In the genomic region with DNA sequence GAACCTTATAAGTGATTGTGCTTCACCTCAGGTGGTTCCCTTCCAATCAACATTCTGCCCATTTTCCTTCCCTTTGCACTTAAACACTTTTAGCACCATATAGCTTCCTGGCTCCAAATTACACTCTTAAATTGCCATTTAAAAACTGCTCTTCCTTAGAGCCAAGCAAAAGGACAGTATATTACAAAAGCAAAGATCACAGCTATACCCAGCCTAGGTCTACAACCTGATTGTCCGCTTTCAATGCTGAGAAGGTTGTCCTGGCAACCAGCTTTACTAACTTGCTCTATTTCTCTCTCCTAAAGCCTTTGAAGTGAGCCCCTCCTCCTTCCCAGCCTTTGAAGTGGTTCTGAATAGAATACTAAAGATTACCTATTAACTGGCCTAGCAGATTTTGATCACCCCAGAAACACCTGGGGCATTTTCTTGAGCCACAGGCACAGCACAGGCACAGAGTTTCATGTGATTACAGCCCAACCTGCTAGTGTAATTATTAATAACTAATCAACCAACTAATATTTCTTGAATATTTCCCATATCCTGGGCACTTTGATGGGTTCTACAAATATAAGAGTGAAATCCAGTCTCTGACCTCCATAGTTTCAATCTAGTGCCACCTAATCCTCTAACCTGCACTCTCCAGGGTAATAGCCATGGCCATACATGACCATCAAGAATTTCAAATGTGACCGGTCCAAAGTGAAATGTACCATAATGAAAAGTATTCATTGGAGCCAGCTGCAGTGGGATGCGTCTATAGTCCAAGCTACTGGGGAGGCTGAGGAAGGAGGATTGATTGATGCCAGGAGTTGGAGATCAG, we compare ENCODE assay signal across 9 cellular contexts.
DNase-seq lines count a peak whose midpoint lies in the region; ATAC-seq and TF ChIP-seq lines count a peak whose summit lies in the region.
"Had no signal": no experiment of that assay in that cellular context is flagged by ENCODE, and none has a peak within 500 bp of the region (broad histone marks: within the 10 kb centered on the region; RNA-seq: fewer than 3 reads in every experiment).

No MANE protein-coding gene starts in this region.

- H3K79me2 ChIP-seq in mammary epithelial cell (ENCODE audit: insufficient read depth, low read length), result no peaks in the 10 kb centered on the region

- DNase-seq in left lung (peak in 1 of 2 donors; percentile 43), COR-L47 (lab: John Stamatoyannopoulos, UW) (no peak), mammary epithelial cell (no peak), retina (no peak)
- DNase-seq in stimulated activated CD4-positive, alpha-beta T cell treated with anti-CD3 and anti-CD28 coated beads, Interleukin-12 subunit alpha, Interleukin-12 subunit beta, amount 100 ng/mL, for 4 hours, result no peak
- DNase-seq: Kasumi-1 had no signal

- CTCF ChIA-PET in mammary epithelial cell (lab: Charles Lee; ENCODE audit: low non-redundant PET), result no interaction called here

- no peaks in the 10 kb centered on the region for H3K9me3 ChIP-seq in left lung
- H3K9me3 ChIP-seq in mammary epithelial cell (replicated peaks; ENCODE audit: insufficient read depth, low read length), result no peaks in the 10 kb centered on the region

- H3K4me1 ChIP-seq in left lung, result no peaks in the 10 kb centered on the region
- no peaks in the 10 kb centered on the region for H3K4me1 ChIP-seq in mammary epithelial cell (ENCODE audit: insufficient read depth, low read length)

- in situ Hi-C loops in mammary epithelial cell (cut with MboI; ENCODE audit: low sequenced_read_pairs in 2 of 2), result no loop called here

- no peak overlapping the region for H3K4me2 ChIP-seq in mammary epithelial cell (ENCODE audit: insufficient read depth, low read depth, low read length)

- H3K9ac ChIP-seq in mammary epithelial cell (ENCODE audit: insufficient read depth, low read length), result no peak overlapping the region

- H4K20me1 ChIP-seq in mammary epithelial cell (ENCODE audit: insufficient read depth, low read length), result no peaks in the 10 kb centered on the region

- ATAC-seq in GM18517 (IDR thresholded peaks at IDR 0.05; ENCODE audit: unreplicated experiment), result peak; percentile 96
- ATAC-seq in GM21737 (IDR thresholded peaks at IDR 0.05; ENCODE audit: unreplicated experiment), result peak; percentile 97
- ATAC-seq in HG03469 (IDR thresholded peaks at IDR 0.05; ENCODE audit: unreplicated experiment), result peak; percentile 92
- peak; percentile 96 for ATAC-seq in left lung

- H3K27ac ChIP-seq in left lung (no peak overlapping the region), mammary epithelial cell (ENCODE audit: insufficient read depth, low read depth, low read length) (no peak overlapping the region)

- WGBS in mammary epithelial cell (ENCODE audit: low coverage, missing lambda C conversion rate), result 61% methylated on average over 3 of the region's 3 CpGs

- dilution Hi-C loops in mammary epithelial cell (cut with HindIII; ENCODE audit: low sequenced_read_pairs), result no loop called here

- H3K36me3 ChIP-seq in left lung, result no peaks in the 10 kb centered on the region
- no peaks in the 10 kb centered on the region for H3K36me3 ChIP-seq in mammary epithelial cell (ENCODE audit: insufficient read depth, low read length)

- intact Hi-C loops in left lung (cut with DNase I), result no loop called here
- intact Hi-C loops in mammary epithelial cell (cut with micrococcal nuclease), result no loop called here

- TF ChIP-seq CTCF in left lung (IDR thresholded peaks at IDR 0.05) (no peak), mammary epithelial cell (conservative IDR thresholded peaks at IDR 0.05 in 1 of 2, IDR thresholded peaks at IDR 0.05 in 1 of 2; ENCODE audit: extremely low read depth in 1 of 2, insufficient read depth in 1 of 2, low read depth in 1 of 2, low read length in 2 of 2) (no peak)

- BruUV-seq in mammary epithelial cell (replicated peaks; lab: Mats Ljungman, UMichigan), result no TSS peak

- H2AFZ ChIP-seq in mammary epithelial cell (ENCODE audit: low read depth, low read length), result no peak overlapping the region

- H3K27me3 ChIP-seq in left lung, result no peaks in the 10 kb centered on the region
- H3K27me3 ChIP-seq in mammary epithelial cell (ENCODE audit: insufficient read depth, low read length), result no peaks in the 10 kb centered on the region

- no peak overlapping the region for H3K4me3 ChIP-seq in left lung
- H3K4me3 ChIP-seq in mammary epithelial cell (replicated peaks in 1 of 3; ENCODE audit: insufficient read depth in 1 of 3, low read depth in 2 of 3, low read length in 3 of 3), result no peak overlapping the region
